In genomic region chr19:49632576-49632975, GRCh38 we compare ENCODE assay signal across 1 cellular context.
TF ChIP-seq lines count a peak whose summit lies in the region.

No MANE protein-coding gene starts in this region.

TF ChIP-seq in HepG2, 621 proteins besides CTCF, POLR2A, EP300 and RAD21:
- TF ChIP-seq, protein P1, sequence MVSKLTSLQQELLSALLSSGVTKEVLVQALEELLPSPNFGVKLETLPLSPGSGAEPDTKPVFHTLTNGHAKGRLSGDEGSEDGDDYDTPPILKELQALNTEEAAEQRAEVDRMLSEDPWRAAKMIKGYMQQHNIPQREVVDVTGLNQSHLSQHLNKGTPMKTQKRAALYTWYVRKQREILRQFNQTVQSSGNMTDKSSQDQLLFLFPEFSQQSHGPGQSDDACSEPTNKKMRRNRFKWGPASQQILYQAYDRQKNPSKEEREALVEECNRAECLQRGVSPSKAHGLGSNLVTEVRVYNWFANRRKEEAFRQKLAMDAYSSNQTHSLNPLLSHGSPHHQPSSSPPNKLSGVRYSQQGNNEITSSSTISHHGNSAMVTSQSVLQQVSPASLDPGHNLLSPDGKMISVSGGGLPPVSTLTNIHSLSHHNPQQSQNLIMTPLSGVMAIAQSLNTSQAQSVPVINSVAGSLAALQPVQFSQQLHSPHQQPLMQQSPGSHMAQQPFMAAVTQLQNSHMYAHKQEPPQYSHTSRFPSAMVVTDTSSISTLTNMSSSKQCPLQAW (CRISPR knock-in tag; IDR thresholded peaks at IDR 0.05), result no peak
- TF ChIP-seq MXI1 (IDR thresholded peaks at IDR 0.05; ENCODE audit: borderline replicate concordance, low read depth, low read length), result no peak
- no peak for TF ChIP-seq BCLAF1 (IDR thresholded peaks at IDR 0.05)
- no peak for TF ChIP-seq ONECUT2 (CRISPR knock-in tag; IDR thresholded peaks at IDR 0.05)
- TF ChIP-seq ZNF10 (CRISPR knock-in tag; IDR thresholded peaks at IDR 0.05; ENCODE audit: borderline replicate concordance, low read depth), result no peak
- peak; percentile 18; the same call in 1 of the 2 replicates for TF ChIP-seq ZMYM3 (CRISPR knock-in tag; IDR thresholded peaks at IDR 0.05)
